In genomic region chrX:48505481-48505880, GRCh38 we compare ENCODE assay signal across 27 cellular contexts. TPM values are rescaled to one million over a fixed set of nuclear protein-coding genes. Genes with fewer than 3 reads are reported as not detected.
"Had no signal": no experiment of that assay in that cellular context is flagged by ENCODE, and none has a peak within 500 bp of the region (broad histone marks: within the 10 kb centered on the region; RNA-seq: fewer than 3 reads in every experiment).

No MANE protein-coding gene starts in this region.

- H3K27ac Mint-ChIP-seq: activated B cell treated with CpG ODN at 0.5 μM for 24 hours; activated naive CD8-positive, alpha-beta T cell treated with anti-CD3 and anti-CD28 coated beads for 36 hours; activated T-helper 2 cell treated with anti-CD3 and anti-CD28 coated beads, Interferon-gamma antibody, Interleukin-2, Interleukin-4, amounts not matched to agents 10 μg/mL and 5 μg/mL and 100 μg/mL, durations not matched to agents 14 hours and 24 hours and 36 hours; immature natural killer cell; mesothelial cell of epicardium; naive thymus-derived CD8-positive, alpha-beta T cell; neural progenitor cell had no signal

- H3K4me3 Mint-ChIP-seq: activated B cell treated with CpG ODN at 0.5 μM for 24 hours; activated naive CD8-positive, alpha-beta T cell treated with anti-CD3 and anti-CD28 coated beads for 36 hours; activated T-cell treated with anti-CD3 and anti-CD28 coated beads, Interleukin-2, amount 50 U/mL, for 4 hours; immature natural killer cell; mesothelial cell of epicardium; naive thymus-derived CD8-positive, alpha-beta T cell; neural progenitor cell had no signal

- H3K36me3 ChIP-seq: cardiac muscle cell, left ventricle myocardium inferior, neural progenitor cell, prostate gland, right atrium auricular region had no signal

- H3K4me3 ChIP-seq: body of pancreas, cardiac muscle cell, hepatocyte, left ventricle myocardium inferior, neural progenitor cell, prostate gland, right atrium auricular region had no signal

- H3K27me3 ChIP-seq: body of pancreas, cardiac muscle cell, foreskin keratinocyte, hepatocyte, neural progenitor cell, right atrium auricular region had no signal

- H3K9me3 ChIP-seq: body of pancreas, left ventricle myocardium inferior, prostate gland, right atrium auricular region had no signal

- H3K9ac ChIP-seq: neural progenitor cell had no signal

- DNase-seq: activated B cell treated with CpG ODN at 0.5 μM for 24 hours; activated CD4-positive, alpha-beta T cell treated with anti-CD3 and anti-CD28 coated beads for 4 hours; activated CD4-positive, alpha-beta T cell treated with anti-CD3 and anti-CD28 coated beads, Interleukin-2, amount 50 U/mL, for 48 hours; activated CD8-positive, alpha-beta memory T cell treated with anti-CD3 and anti-CD28 coated beads, Interleukin-2, amount 50 U/mL, for 48 hours; activated naive CD4-positive, alpha-beta T cell; activated naive CD8-positive, alpha-beta T cell treated with anti-CD3 and anti-CD28 coated beads for 36 hours; activated T-cell treated with anti-CD3 and anti-CD28 coated beads, Interleukin-2, amount 50 U/mL, for 4 hours; cortex of kidney; erythroblast; foreskin keratinocyte; immature natural killer cell; kidney glomerular epithelial cell; left ventricle myocardium inferior; mammary epithelial cell; naive thymus-derived CD8-positive, alpha-beta T cell; stimulated activated CD4-positive, alpha-beta T cell treated with anti-CD3 and anti-CD28 coated beads, Interleukin-4, amount 100 ng/mL, for 24 hours; stimulated activated naive CD4-positive, alpha-beta T cell treated with Interleukin-2 at 50 U/mL for 16 hours; T-helper 9 cell had no signal

- H3K79me2 ChIP-seq: hepatocyte had no signal

- H3K36me3 Mint-ChIP-seq: activated naive CD8-positive, alpha-beta T cell treated with anti-CD3 and anti-CD28 coated beads for 36 hours; immature natural killer cell; mesothelial cell of epicardium; naive thymus-derived CD8-positive, alpha-beta T cell had no signal

- H3K4me1 ChIP-seq: foreskin keratinocyte, prostate gland had no signal

- ATAC-seq: activated T-cell treated with anti-CD3 and anti-CD28 coated beads, Interleukin-2, amount 50 U/mL, for 4 hours; body of pancreas; foreskin keratinocyte; naive thymus-derived CD8-positive, alpha-beta T cell had no signal

- H3K27ac ChIP-seq: cardiac muscle cell, foreskin keratinocyte, hepatocyte, left ventricle myocardium inferior, neural progenitor cell, prostate gland, right atrium auricular region had no signal

- H2AFZ ChIP-seq: hepatocyte, neural progenitor cell had no signal

- H3K4me2 ChIP-seq: hepatocyte, neural progenitor cell had no signal

- H3K27me3 Mint-ChIP-seq: activated B cell treated with CpG ODN at 0.5 μM for 24 hours; activated naive CD8-positive, alpha-beta T cell treated with anti-CD3 and anti-CD28 coated beads for 36 hours; naive thymus-derived CD8-positive, alpha-beta T cell had no signal

- H3K9me3 Mint-ChIP-seq: activated B cell treated with CpG ODN at 0.5 μM for 24 hours; activated naive CD8-positive, alpha-beta T cell treated with anti-CD3 and anti-CD28 coated beads for 36 hours; activated T-cell treated with anti-CD3 and anti-CD28 coated beads, Interleukin-2, amount 50 U/mL, for 4 hours; activated T-helper 2 cell treated with anti-CD3 and anti-CD28 coated beads, Interferon-gamma antibody, Interleukin-2, Interleukin-4, amounts not matched to agents 10 μg/mL and 5 μg/mL and 100 μg/mL, durations not matched to agents 14 hours and 24 hours and 36 hours; immature natural killer cell; naive thymus-derived CD8-positive, alpha-beta T cell had no signal

RNA-seq across cellular contexts. Expression of gene SLC38A5, which starts 35.4 kb away (rescaled TPM):
- total RNA-seq: cardiac muscle cell, osteocyte had no signal
- polyA plus RNA-seq: cardiac muscle cell had no signal
